ENCODE assay signal across 1 cellular context in the genomic region with DNA sequence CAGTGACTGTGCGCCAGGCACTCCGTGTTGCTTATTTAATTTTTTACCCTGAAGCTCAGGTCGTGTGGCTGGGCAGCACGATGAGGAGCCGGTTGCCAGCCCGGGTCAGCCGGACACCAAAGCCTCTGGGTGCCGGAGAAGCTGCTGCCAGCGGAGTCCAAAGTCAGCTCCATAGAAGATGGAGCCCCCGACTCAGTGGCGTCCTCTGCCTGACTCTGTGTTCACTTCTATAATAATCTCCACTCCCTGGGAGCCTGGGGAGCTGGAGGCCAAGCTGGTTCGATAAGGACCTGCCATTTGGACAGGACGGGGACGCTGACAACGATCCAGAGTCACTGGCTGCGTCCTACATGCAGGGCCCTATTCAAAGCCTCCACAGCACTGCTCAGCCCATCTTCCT.
TF ChIP-seq lines count a peak whose summit lies in the region.

No MANE protein-coding gene starts in this region.

TF ChIP-seq in H1, 55 proteins besides CTCF, POLR2A, EP300 and RAD21:
- TF ChIP-seq SRF (IDR thresholded peaks at IDR 0.05; ENCODE audit: low read depth, low read length) (no peak), TEAD4 (IDR thresholded peaks at IDR 0.05; ENCODE audit: low read depth, low read length) (no peak), EZH2 (IDR thresholded peaks at IDR 0.05; ENCODE audit: low read depth, low read length, severe bottlenecking) (no peak), SP2 (IDR thresholded peaks at IDR 0.05; ENCODE audit: low read length) (no peak), SIN3A (conservative IDR thresholded peaks at IDR 0.05 in 1 of 2, IDR thresholded peaks at IDR 0.05 in 1 of 2; ENCODE audit: low read depth in 1 of 2, low read length in 2 of 2) (no peak), FOSL1 (IDR thresholded peaks at IDR 0.05; ENCODE audit: insufficient read depth, low read depth, low read length) (no peak), KDM5A (IDR thresholded peaks at IDR 0.05; ENCODE audit: low read length) (no peak), GTF2F1 (IDR thresholded peaks at IDR 0.05; ENCODE audit: borderline replicate concordance, low read depth, low read length) (no peak), GABPA (IDR thresholded peaks at IDR 0.05; ENCODE audit: borderline replicate concordance, insufficient read depth, low read length) (no peak), YY1 (IDR thresholded peaks at IDR 0.05; ENCODE audit: low read depth, low read length) (no peak), SIX5 (IDR thresholded peaks at IDR 0.05; ENCODE audit: low read depth, low read length) (no peak), TAF7 (optimal IDR thresholded peaks at IDR 0.05; ENCODE audit: borderline replicate concordance, low read depth, low read length) (no peak)
- TF ChIP-seq, protein P1, sequence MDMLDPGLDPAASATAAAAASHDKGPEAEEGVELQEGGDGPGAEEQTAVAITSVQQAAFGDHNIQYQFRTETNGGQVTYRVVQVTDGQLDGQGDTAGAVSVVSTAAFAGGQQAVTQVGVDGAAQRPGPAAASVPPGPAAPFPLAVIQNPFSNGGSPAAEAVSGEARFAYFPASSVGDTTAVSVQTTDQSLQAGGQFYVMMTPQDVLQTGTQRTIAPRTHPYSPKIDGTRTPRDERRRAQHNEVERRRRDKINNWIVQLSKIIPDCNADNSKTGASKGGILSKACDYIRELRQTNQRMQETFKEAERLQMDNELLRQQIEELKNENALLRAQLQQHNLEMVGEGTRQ (IDR thresholded peaks at IDR 0.05; ENCODE audit: low read length): no peak
